In the genomic region with DNA sequence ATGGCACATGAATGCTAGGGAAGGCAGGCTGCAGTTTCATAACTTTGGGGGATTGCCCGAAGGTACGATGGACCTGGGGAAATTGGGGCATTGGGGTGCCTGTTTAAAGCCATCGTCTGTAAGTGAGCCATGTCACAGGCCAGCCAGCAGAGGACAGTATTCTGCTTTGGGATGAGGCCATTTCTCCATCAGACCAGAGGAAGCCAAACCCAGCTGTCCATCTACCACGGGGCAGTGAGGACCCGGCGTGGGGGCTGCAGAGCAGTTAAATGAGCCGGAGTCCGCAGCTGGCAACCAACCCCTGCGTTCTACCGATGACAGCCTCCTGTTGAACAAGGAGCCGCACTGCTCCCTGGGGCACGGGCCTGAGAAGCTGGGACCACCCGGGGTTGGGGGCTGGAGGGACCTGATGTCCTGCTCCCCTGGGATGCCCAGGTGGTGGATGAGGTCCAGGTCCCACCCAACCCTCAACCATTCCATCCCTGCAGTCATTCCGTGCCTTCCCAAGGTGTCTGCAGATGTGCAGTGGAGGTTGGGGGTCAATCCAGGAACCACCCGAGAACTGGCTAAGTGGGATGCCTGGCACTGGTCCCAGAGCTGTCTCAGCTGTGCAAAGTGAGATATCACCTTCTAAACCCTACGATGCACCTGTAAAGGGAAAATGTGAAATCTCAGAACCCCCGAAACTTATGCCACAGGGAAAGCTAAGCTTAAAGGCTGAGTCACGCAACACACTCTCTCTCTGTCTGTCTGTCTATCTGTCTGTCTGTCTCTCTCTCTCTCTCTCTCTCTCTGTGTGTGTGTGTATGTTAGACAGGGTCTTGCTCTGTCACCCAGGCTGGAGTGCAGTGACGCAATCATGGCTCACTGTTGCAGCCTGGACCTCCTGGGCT, we compare ENCODE assay signal across 9 cellular contexts. TPM values are rescaled to one million over a fixed set of nuclear protein-coding genes. Genes with fewer than 3 reads are reported as not detected.
DNase-seq lines count a peak whose midpoint lies in the region; ATAC-seq and TF ChIP-seq lines count a peak whose summit lies in the region.
"Had no signal": no experiment of that assay in that cellular context is flagged by ENCODE, and none has a peak within 500 bp of the region (broad histone marks: within the 10 kb centered on the region; RNA-seq: fewer than 3 reads in every experiment).

No MANE protein-coding gene starts in this region.

- no peaks in the 10 kb centered on the region for H3K27me3 ChIP-seq in right cardiac atrium (ENCODE audit: control insufficient read depth, insufficient read depth)
- H3K27me3 ChIP-seq: BLaER1 had no signal

- intact Hi-C loops in right cardiac atrium (cut with DNase I): loop anchor here (1.0 to 5.0 kb wide), 3 partner anchors 150 to 154 kb away; no protein-coding TSS in a partner anchor
- intact Hi-C loops in sciatic nerve (cut with DNase I): loop anchor here (5.0 kb wide), 1 partner anchor 156 kb away; no protein-coding TSS in a partner anchor

- DNase-seq in NCI-H2171 treated with DMSO at 0.1 percent for 48 hours (lab: John Stamatoyannopoulos, UW) (peak; percentile 34), NCI-H2171 (lab: John Stamatoyannopoulos, UW) (no peak), NAMALWA (ENCODE audit: low spot score) (peak; percentile 66), astrocyte of the hippocampus (ENCODE audit: low read depth, low spot score) (peak; percentile 72), right cardiac atrium (peak; percentile 57 to 73 (median 73)), sciatic nerve (ENCODE audit: low spot score) (peak; percentile 69)

- H3K4me3 ChIP-seq in right cardiac atrium (ENCODE audit: low read length): no peak overlapping the region
- H3K4me3 ChIP-seq: BLaER1 had no signal

- no peaks in the 10 kb centered on the region for H3K9me3 ChIP-seq in right cardiac atrium (ENCODE audit: control insufficient read depth, low read length)
- H3K9me3 ChIP-seq: BLaER1 had no signal

- ATAC-seq in SK-N-SH treated with all-trans-retinoic acid at 6 μM for 48 hours (peak; percentile 98), right cardiac atrium (peak; percentile 90 to 92), sciatic nerve (peak; percentile 92), HG03139 (IDR thresholded peaks at IDR 0.05; ENCODE audit: unreplicated experiment) (no peak)

- WGBS in right cardiac atrium: 35% methylated on average over 19 of the region's 19 CpGs

- no peak overlapping the region for H3K27ac ChIP-seq in right cardiac atrium (ENCODE audit: low read length)
- H3K27ac ChIP-seq: BLaER1 had no signal

- peaks cover 3% of the 10 kb centered on the region for H3K4me1 ChIP-seq in right cardiac atrium (ENCODE audit: control insufficient read depth, insufficient read depth, low read length)
- H3K4me1 ChIP-seq: BLaER1 had no signal

TF ChIP-seq in SK-N-SH treated with all-trans-retinoic acid at 6 μM for 48 hours, 23 proteins besides CTCF, POLR2A, EP300 and RAD21:
- TF ChIP-seq, protein P1, sequence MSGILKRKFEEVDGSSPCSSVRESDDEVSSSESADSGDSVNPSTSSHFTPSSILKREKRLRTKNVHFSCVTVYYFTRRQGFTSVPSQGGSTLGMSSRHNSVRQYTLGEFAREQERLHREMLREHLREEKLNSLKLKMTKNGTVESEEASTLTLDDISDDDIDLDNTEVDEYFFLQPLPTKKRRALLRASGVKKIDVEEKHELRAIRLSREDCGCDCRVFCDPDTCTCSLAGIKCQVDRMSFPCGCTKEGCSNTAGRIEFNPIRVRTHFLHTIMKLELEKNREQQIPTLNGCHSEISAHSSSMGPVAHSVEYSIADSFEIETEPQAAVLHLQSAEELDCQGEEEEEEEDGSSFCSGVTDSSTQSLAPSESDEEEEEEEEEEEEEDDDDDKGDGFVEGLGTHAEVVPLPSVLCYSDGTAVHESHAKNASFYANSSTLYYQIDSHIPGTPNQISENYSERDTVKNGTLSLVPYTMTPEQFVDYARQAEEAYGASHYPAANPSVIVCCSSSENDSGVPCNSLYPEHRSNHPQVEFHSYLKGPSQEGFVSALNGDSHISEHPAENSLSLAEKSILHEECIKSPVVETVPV (CRISPR knock-in tag; IDR thresholded peaks at IDR 0.05): no peak
- TF ChIP-seq POU6F1 (CRISPR knock-in tag; IDR thresholded peaks at IDR 0.05; ENCODE audit: borderline replicate concordance, low read depth) (no peak), ARNTL (CRISPR knock-in tag; IDR thresholded peaks at IDR 0.05; ENCODE audit: borderline replicate concordance, low read depth) (no peak), ISL1 (CRISPR knock-in tag; IDR thresholded peaks at IDR 0.05) (no peak), TOX (CRISPR knock-in tag; IDR thresholded peaks at IDR 0.05; ENCODE audit: borderline replicate concordance) (no peak), SNAI2 (CRISPR knock-in tag; IDR thresholded peaks at IDR 0.05) (no peak), ZFP30 (CRISPR knock-in tag; IDR thresholded peaks at IDR 0.05) (no peak), RARB (CRISPR knock-in tag; IDR thresholded peaks at IDR 0.05) (no peak), BACH2 (CRISPR knock-in tag; IDR thresholded peaks at IDR 0.05; ENCODE audit: borderline replicate concordance) (no peak)

RNA-seq across cellular contexts. Expression of gene RHBDD2, which starts 12.1 kb away (rescaled TPM):
- 10 to 100 TPM; 31.8 to 42.4 (median 35.9) TPM for total RNA-seq in right cardiac atrium
- 36.2 TPM for polyA plus RNA-seq in right cardiac atrium
- total RNA-seq in sciatic nerve: 72.8 TPM

RNA-seq across cellular contexts. Expression of gene POR, which starts 48.2 kb away (rescaled TPM):
- total RNA-seq in right cardiac atrium (100 to 1,000 TPM in 1 of 4 donors, 10 to 100 TPM in 3; 59.8 to 122 (median 62.7) TPM), sciatic nerve (89.2 TPM)
- 47.4 TPM for polyA plus RNA-seq in right cardiac atrium

RNA-seq across cellular contexts. Expression of gene CCL24, which starts 53.1 kb away (rescaled TPM):
- total RNA-seq in right cardiac atrium (not detected), sciatic nerve (0.67 TPM)
- not detected for polyA plus RNA-seq in right cardiac atrium
